ENCODE assay signal across 7 cellular contexts in genomic region chr6:35916893-35917292, GRCh38. TPM values are rescaled to one million over a fixed set of nuclear protein-coding genes. Genes with fewer than 3 reads are reported as not detected.
DNase-seq lines count a peak whose midpoint lies in the region; TF ChIP-seq lines count a peak whose summit lies in the region.
"Not testable (repeated sequence)": the region's sequence is repeated elsewhere in the genome, so short reads cannot be mapped to it uniquely, and the experiment has no call there.

No MANE protein-coding gene starts in this region.

- H3K79me2 ChIP-seq in Karpas-422 (ENCODE audit: low read length) (peaks cover 86% of the 10 kb centered on the region), PC-9 (ENCODE audit: low read depth) (peaks cover 88% of the 10 kb centered on the region), hepatocyte (peaks cover 84% of the 10 kb centered on the region)

- not testable (repeated sequence) for H3K27me3 ChIP-seq in CD4-positive, alpha-beta memory T cell (ENCODE audit: insufficient read depth, low read length); Karpas-422 (ENCODE audit: low read length); PC-9 (ENCODE audit: insufficient read depth, low read depth); hepatocyte; neutrophil

- peaks cover 18 to 33% of the 10 kb centered on the region in 2 donors for H3K36me3 Mint-ChIP-seq in CD4-positive, alpha-beta memory T cell
- H3K36me3 Mint-ChIP-seq in activated CD4-positive, alpha-beta memory T cell treated with anti-CD3 and anti-CD28 coated beads, Interleukin-2, amount 10 ng/mL, durations not matched to agents 7 days and 5 days (ENCODE audit: low read depth) = peaks cover 55% of the 10 kb centered on the region
- H3K36me3 Mint-ChIP-seq in activated naive CD4-positive, alpha-beta T cell treated with anti-CD3 and anti-CD28 coated beads, Interleukin-2, amount 10 ng/mL, durations not matched to agents 7 days and 5 days = peaks cover 42% of the 10 kb centered on the region

- H3K4me1 ChIP-seq in CD4-positive, alpha-beta memory T cell (ENCODE audit: insufficient read depth, low read length) = peaks cover 42% of the 10 kb centered on the region
- H3K4me1 ChIP-seq in Karpas-422 (ENCODE audit: low read length) (peaks cover 27% of the 10 kb centered on the region), PC-9 (replicated peaks; ENCODE audit: insufficient read depth) (peaks cover 24% of the 10 kb centered on the region), hepatocyte (ENCODE audit: insufficient read depth) (peaks cover 22% of the 10 kb centered on the region), neutrophil (ENCODE audit: control insufficient read depth in 1 of 2, insufficient read depth in 1 of 2, low read depth in 1 of 2, low read length in 1 of 2) (peaks cover 34 to 35% of the 10 kb centered on the region in 2 experiments)

- H3K9me3 Mint-ChIP-seq in CD4-positive, alpha-beta memory T cell; activated CD4-positive, alpha-beta memory T cell treated with anti-CD3 and anti-CD28 coated beads, Interleukin-2, amount 10 ng/mL, durations not matched to agents 7 days and 5 days; activated naive CD4-positive, alpha-beta T cell treated with anti-CD3 and anti-CD28 coated beads, Interleukin-2, amount 10 ng/mL, durations not matched to agents 7 days and 5 days: not testable (repeated sequence)

- not testable (repeated sequence) for H4K20me1 ChIP-seq in Karpas-422 (ENCODE audit: insufficient read depth, low read depth, low read length); PC-9 (ENCODE audit: insufficient read depth)
- H4K20me1 ChIP-seq in hepatocyte (ENCODE audit: insufficient read depth, poor library complexity, severe bottlenecking) = peaks cover 16% of the 10 kb centered on the region

- TF ChIP-seq CTCF in PC-9 (conservative IDR thresholded peaks at IDR 0.05); hepatocyte (IDR thresholded peaks at IDR 0.05; ENCODE audit: poor library complexity); neutrophil (IDR thresholded peaks at IDR 0.05): not testable (repeated sequence)

- H3K9me2 ChIP-seq in Karpas-422 (replicated peaks; ENCODE audit: insufficient read depth, low read length); PC-9 (ENCODE audit: insufficient read depth); hepatocyte (replicated peaks; ENCODE audit: insufficient read depth): not testable (repeated sequence)

- not testable (repeated sequence) for H3K27ac ChIP-seq in CD4-positive, alpha-beta memory T cell (ENCODE audit: low read depth, low read length); Karpas-422 (ENCODE audit: low read length); hepatocyte
- H3K27ac ChIP-seq in PC-9 = 0 out of 2 replicates have a peak overlapping the region, but pooled peaks have one; percentile 74
- peak overlapping the region; percentile 92 for H3K27ac ChIP-seq in neutrophil

- H3K4me2 ChIP-seq in Karpas-422 (ENCODE audit: low read depth, low read length, poor library complexity, severe bottlenecking) (peak overlapping the region; percentile 77), PC-9 (peak overlapping the region; percentile 92), hepatocyte (peak overlapping the region; percentile 99)

- peak overlapping the region in 6 of 7 donors; percentile 29 to 89 (median 40) for H3K27ac Mint-ChIP-seq in CD4-positive, alpha-beta memory T cell
- H3K27ac Mint-ChIP-seq in activated CD4-positive, alpha-beta memory T cell treated with anti-CD3 and anti-CD28 coated beads, Interleukin-2, amount 10 ng/mL, durations not matched to agents 7 days and 5 days = peak overlapping the region; percentile 36
- not testable (repeated sequence) for H3K27ac Mint-ChIP-seq in activated naive CD4-positive, alpha-beta T cell treated with anti-CD3 and anti-CD28 coated beads, Interleukin-2, amount 10 ng/mL, durations not matched to agents 7 days and 5 days

- H3K4me3 Mint-ChIP-seq in CD4-positive, alpha-beta memory T cell = peak overlapping the region in 3 of 8 donors; percentile 18 to 49 (median 28)
- not testable (repeated sequence) for H3K4me3 Mint-ChIP-seq in activated CD4-positive, alpha-beta memory T cell treated with anti-CD3 and anti-CD28 coated beads, Interleukin-2, amount 10 ng/mL, durations not matched to agents 7 days and 5 days
- H3K4me3 Mint-ChIP-seq in activated naive CD4-positive, alpha-beta T cell treated with anti-CD3 and anti-CD28 coated beads, Interleukin-2, amount 10 ng/mL, durations not matched to agents 7 days and 5 days = peak overlapping the region; percentile 5

- H3K9me3 ChIP-seq in CD4-positive, alpha-beta memory T cell (ENCODE audit: control insufficient read depth in 1 of 2, low read length in 2 of 2); Karpas-422 (ENCODE audit: low read length); PC-9 (ENCODE audit: insufficient read depth, low read depth); hepatocyte (ENCODE audit: low read depth); neutrophil: not testable (repeated sequence)

- not testable (repeated sequence) for BruUV-seq in PC-9 (replicated peaks; lab: Mats Ljungman, UMichigan)

- CTCF ChIA-PET in CD4-positive, alpha-beta memory T cell (lab: Charles Lee; ENCODE audit: partially characterized antibody) = interaction anchor here (1.1 kb wide), 1 partner anchor 9 kb away, joined by 4 read pairs; no protein-coding TSS in a partner anchor
- CTCF ChIA-PET in PC-9 (lab: Charles Lee) = not testable (repeated sequence)
- CTCF ChIA-PET in activated CD4-positive, alpha-beta memory T cell treated with anti-CD3 and anti-CD28 coated beads, Interleukin-2, amount 10 ng/mL, durations not matched to agents 7 days and 5 days (lab: Charles Lee) = interaction anchor here (1.1 to 1.5 kb wide), 3 partner anchors 13 to 178 kb away, joined by 3 to 4 read pairs (median 3); no protein-coding TSS in a partner anchor
- CTCF ChIA-PET in activated naive CD4-positive, alpha-beta T cell treated with anti-CD3 and anti-CD28 coated beads, Interleukin-2, amount 10 ng/mL, durations not matched to agents 7 days and 5 days (lab: Charles Lee) = interaction anchor here (1.0 kb wide), 1 partner anchor 34 kb away, joined by 3 read pairs; no protein-coding TSS in a partner anchor

- not testable (repeated sequence) for H3K36me3 ChIP-seq in CD4-positive, alpha-beta memory T cell (ENCODE audit: insufficient read depth, low read length); hepatocyte (replicated peaks; ENCODE audit: insufficient read depth, low read depth)
- peaks cover 63% of the 10 kb centered on the region for H3K36me3 ChIP-seq in Karpas-422 (ENCODE audit: insufficient read depth, low read length)
- H3K36me3 ChIP-seq in PC-9 (ENCODE audit: low read depth) = peaks cover 44% of the 10 kb centered on the region
- peaks cover 48% of the 10 kb centered on the region for H3K36me3 ChIP-seq in neutrophil

- not testable (repeated sequence) for DNase-seq in CD4-positive, alpha-beta memory T cell; Karpas-422; PC-9; activated CD4-positive, alpha-beta memory T cell treated with anti-CD3 and anti-CD28 coated beads, Interleukin-2, amount 10 ng/mL, durations not matched to agents 7 days and 5 days; activated naive CD4-positive, alpha-beta T cell treated with anti-CD3 and anti-CD28 coated beads, Interleukin-2, amount 10 ng/mL, durations not matched to agents 7 days and 5 days; hepatocyte (ENCODE audit: low spot score)

- not testable (repeated sequence) for H3K9ac ChIP-seq in Karpas-422 (ENCODE audit: low read length)

- POLR2A ChIA-PET in CD4-positive, alpha-beta memory T cell (lab: Charles Lee; ENCODE audit: partially characterized antibody); PC-9 (lab: Charles Lee; ENCODE audit: unreplicated experiment): not testable (repeated sequence)
- POLR2A ChIA-PET in activated CD4-positive, alpha-beta memory T cell treated with anti-CD3 and anti-CD28 coated beads, Interleukin-2, amount 10 ng/mL, durations not matched to agents 7 days and 5 days (lab: Charles Lee) = interaction anchor here (2.1 kb wide), 1 partner anchor 112 kb away, joined by 5 read pairs; the partner anchor contains the start of gene MAPK14

- peaks cover 31% of the 10 kb centered on the region for H3F3A ChIP-seq in PC-9 (ENCODE audit: insufficient read depth, low read depth)

- H3K4me1 Mint-ChIP-seq in CD4-positive, alpha-beta memory T cell = peaks cover 26 to 44% (median 37%) of the 10 kb centered on the region in 4 donors
- peaks cover 30% of the 10 kb centered on the region for H3K4me1 Mint-ChIP-seq in activated CD4-positive, alpha-beta memory T cell treated with anti-CD3 and anti-CD28 coated beads, Interleukin-2, amount 10 ng/mL, durations not matched to agents 7 days and 5 days
- H3K4me1 Mint-ChIP-seq in activated naive CD4-positive, alpha-beta T cell treated with anti-CD3 and anti-CD28 coated beads, Interleukin-2, amount 10 ng/mL, durations not matched to agents 7 days and 5 days = peaks cover 31% of the 10 kb centered on the region

- WGBS in hepatocyte (ENCODE audit: low lambda C conversion rate, missing lambda C conversion rate) = 90% methylated on average over 6 of the region's 6 CpGs

- intact Hi-C loops in CD4-positive, alpha-beta memory T cell (cut with micrococcal nuclease); PC-9 (cut with micrococcal nuclease; ENCODE audit: unreplicated experiment): not testable (repeated sequence)

- H3K27me3 Mint-ChIP-seq in CD4-positive, alpha-beta memory T cell; activated CD4-positive, alpha-beta memory T cell treated with anti-CD3 and anti-CD28 coated beads, Interleukin-2, amount 10 ng/mL, durations not matched to agents 7 days and 5 days; activated naive CD4-positive, alpha-beta T cell treated with anti-CD3 and anti-CD28 coated beads, Interleukin-2, amount 10 ng/mL, durations not matched to agents 7 days and 5 days: not testable (repeated sequence)

- not testable (repeated sequence) for H3K4me3 ChIP-seq in CD4-positive, alpha-beta memory T cell (ENCODE audit: low read length in 2 of 2); Karpas-422 (ENCODE audit: low read length); PC-9; hepatocyte
- H3K4me3 ChIP-seq in neutrophil (ENCODE audit: low read depth in 1 of 2, low read length in 1 of 2) = peak overlapping the region; percentile 75 to 90

- H2AFZ ChIP-seq in Karpas-422 (ENCODE audit: low read length); PC-9; hepatocyte: not testable (repeated sequence)

RNA-seq across cellular contexts. Expression of gene SRPK1, which starts 4.0 kb away (rescaled TPM):
- 10 to 100 TPM; 47.6 to 52.0 TPM for total RNA-seq in CD4-positive, alpha-beta memory T cell
- polyA plus RNA-seq in CD4-positive, alpha-beta memory T cell = 10 to 100 TPM; 51.2 to 57.5 TPM
- 94.4 and 104 TPM in 2 replicates for total RNA-seq in Karpas-422 (2014; rRNA removed; shearing (Covaris generic); ENCODE audit: low replicate concordance)
- total RNA-seq in PC-9 (2021) (79.0 and 98.7 TPM in 2 replicates), hepatocyte (63.9 and 69.4 TPM in 2 replicates)
- 10 to 100 TPM; 83.0 to 85.4 TPM for total RNA-seq in activated CD4-positive, alpha-beta memory T cell treated with anti-CD3 and anti-CD28 coated beads, Interleukin-2, amount 10 ng/mL, durations not matched to agents 7 days and 5 days
- polyA plus RNA-seq in hepatocyte = 39.3 and 48.0 TPM in 2 replicates
